In the genomic region with DNA sequence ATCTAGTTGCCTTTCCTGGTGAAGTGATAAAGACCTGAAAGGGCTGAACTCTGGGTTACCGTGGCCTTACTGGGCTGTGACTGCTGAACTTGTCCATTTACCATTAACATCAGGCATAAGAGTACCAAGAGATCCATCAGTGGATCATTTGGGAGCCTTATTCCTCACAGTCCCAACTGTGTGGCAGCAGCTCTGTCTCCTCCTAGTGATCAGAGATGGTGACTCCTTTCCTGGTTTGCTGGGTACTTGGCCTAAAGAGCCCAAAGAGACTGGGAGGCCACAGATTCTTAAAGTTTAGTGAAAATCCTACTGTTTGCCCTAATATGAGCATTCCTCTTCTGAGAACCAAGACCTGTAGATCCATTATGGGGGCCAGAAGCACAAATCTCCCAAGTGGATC, we compare ENCODE assay signal across 1 cellular context.
TF ChIP-seq lines count a peak whose summit lies in the region.

No MANE protein-coding gene starts in this region.

TF ChIP-seq in IMR-90, 13 proteins besides CTCF, POLR2A, EP300 and RAD21 (continued from another document):
- no peak for TF ChIP-seq FOS (IDR thresholded peaks at IDR 0.05; ENCODE audit: low read depth, low read length)
- TF ChIP-seq SMC3 (IDR thresholded peaks at IDR 0.05; ENCODE audit: low read depth, low read length): no peak
- no peak for TF ChIP-seq MXI1 (IDR thresholded peaks at IDR 0.05; ENCODE audit: borderline replicate concordance, low read depth, low read length)
